Comparison of ENCODE assay signal across 15 cellular contexts in the genomic region with DNA sequence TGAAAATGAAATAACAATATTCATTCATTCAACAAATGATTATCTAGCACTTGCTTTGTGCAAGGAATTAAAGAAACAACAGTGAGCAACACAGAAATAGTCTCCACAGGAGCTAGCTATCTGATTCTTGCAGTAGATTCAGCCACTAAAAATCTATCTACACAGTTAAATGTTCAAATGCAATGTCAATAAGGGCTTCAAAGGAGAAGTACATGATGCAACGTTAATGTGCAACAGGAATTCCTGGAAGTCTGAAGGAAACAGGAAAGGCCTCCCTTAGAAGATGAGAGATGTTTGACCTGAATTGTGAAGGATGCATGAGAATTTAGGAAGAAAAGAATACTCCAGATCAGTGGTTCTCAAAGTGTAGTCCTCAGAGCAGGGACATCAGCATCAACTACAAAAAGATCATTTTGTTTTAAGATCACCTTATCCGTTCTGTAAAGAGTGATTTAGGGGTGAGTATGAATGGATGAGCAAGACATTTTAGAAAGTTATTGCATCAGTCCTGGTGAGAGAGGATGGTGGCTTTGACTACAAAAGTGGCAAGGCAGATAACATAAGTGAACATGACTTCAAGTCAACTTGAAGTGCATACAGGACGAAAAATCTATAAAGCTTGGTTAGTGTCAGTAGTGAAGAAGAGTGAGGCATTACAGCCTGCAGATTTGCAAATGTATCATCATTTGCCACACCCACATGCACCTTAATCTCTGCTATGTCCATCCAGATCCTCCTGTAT.
DNase-seq lines count a peak whose midpoint lies in the region; ATAC-seq and TF ChIP-seq lines count a peak whose summit lies in the region.
"Had no signal": no experiment of that assay in that cellular context is flagged by ENCODE, and none has a peak within 500 bp of the region (broad histone marks: within the 10 kb centered on the region; RNA-seq: fewer than 3 reads in every experiment).

No MANE protein-coding gene starts in this region.

- H3K27me3 Mint-ChIP-seq in activated CD8-positive, alpha-beta memory T cell treated with anti-CD3 and anti-CD28 coated beads, Interleukin-2, amount 10 ng/mL, durations not matched to agents 7 days and 5 days = no peaks in the 10 kb centered on the region
- no peaks in the 10 kb centered on the region for H3K27me3 Mint-ChIP-seq in T-cell

- WGBS in esophagus squamous epithelium, 2 donors = 56 to 62% methylated on average over 3 of the region's 3 CpGs

- H3K9me3 Mint-ChIP-seq in activated CD8-positive, alpha-beta memory T cell treated with anti-CD3 and anti-CD28 coated beads, Interleukin-2, amount 10 ng/mL, durations not matched to agents 7 days and 5 days (ENCODE audit: low read depth) = no peaks in the 10 kb centered on the region
- no peaks in the 10 kb centered on the region for H3K9me3 Mint-ChIP-seq in T-cell

- intact Hi-C loops in esophagus squamous epithelium (cut with DNase I) = no loop called here

- H3K4me1 ChIP-seq in esophagus squamous epithelium (peaks cover 4 to 58% (median 28%) of the 10 kb centered on the region in 3 donors), subcutaneous abdominal adipose tissue (ENCODE audit: control insufficient read depth in 5 of 5, insufficient read depth in 5 of 5, low read length in 5 of 5) (peaks cover 10 to 74% (median 37%) of the 10 kb centered on the region in 5 donors)

- peak overlapping the region; percentile 81 for H3K27ac Mint-ChIP-seq in activated CD8-positive, alpha-beta memory T cell treated with anti-CD3 and anti-CD28 coated beads, Interleukin-2, amount 10 ng/mL, durations not matched to agents 7 days and 5 days
- peak overlapping the region; percentile 92 to 96 for H3K27ac Mint-ChIP-seq in T-cell

- CTCF ChIA-PET in activated CD8-positive, alpha-beta memory T cell treated with anti-CD3 and anti-CD28 coated beads, Interleukin-2, amount 10 ng/mL, durations not matched to agents 7 days and 5 days (lab: Charles Lee) = interaction anchor here (0.9 to 2.7 kb wide), 8 partner anchors 8 to 168 kb away, joined by 3 to 14 read pairs (median 6); no protein-coding TSS in a partner anchor
- CTCF ChIA-PET in T-cell (lab: Charles Lee) = interaction anchor here (0.5 to 5.4 kb wide), 8 partner anchors 11 to 173 kb away, joined by 3 to 30 read pairs (median 3); no protein-coding TSS in a partner anchor

- H3K4me1 Mint-ChIP-seq in activated CD8-positive, alpha-beta memory T cell treated with anti-CD3 and anti-CD28 coated beads, Interleukin-2, amount 10 ng/mL, durations not matched to agents 7 days and 5 days = peaks cover 93% of the 10 kb centered on the region
- H3K4me1 Mint-ChIP-seq in T-cell = peaks cover 97 to 100% (median 97%) of the 10 kb centered on the region in 3 donors

- H3K27me3 ChIP-seq in esophagus squamous epithelium (no peaks in the 10 kb centered on the region), subcutaneous abdominal adipose tissue (ENCODE audit: control insufficient read depth in 5 of 5, insufficient read depth in 4 of 5, low read length in 5 of 5) (no peaks in the 10 kb centered on the region)
- H3K27me3 ChIP-seq: colonic mucosa, right lobe of liver had no signal

- TF ChIP-seq POLR2A in esophagus squamous epithelium (IDR thresholded peaks at IDR 0.05) = no peak

- no peak for TF ChIP-seq CTCF in esophagus squamous epithelium (IDR thresholded peaks at IDR 0.05)

- H3K27ac ChIP-seq in esophagus squamous epithelium = peak overlapping the region in 3 of 4 donors; percentile 39 to 48 (median 40)
- H3K27ac ChIP-seq in subcutaneous abdominal adipose tissue (ENCODE audit: low read depth, low read length) = peak overlapping the region; percentile 75
- H3K27ac ChIP-seq: right lobe of liver had no signal

- H3K4me3 ChIP-seq in esophagus squamous epithelium (no peak overlapping the region), subcutaneous abdominal adipose tissue (ENCODE audit: low read depth in 1 of 5, low read length in 5 of 5) (no peak overlapping the region)
- H3K4me3 ChIP-seq: colonic mucosa, right lobe of liver had no signal

- DNase-seq in activated CD8-positive, alpha-beta memory T cell treated with anti-CD3 and anti-CD28 coated beads, Interleukin-2, amount 10 ng/mL, durations not matched to agents 7 days and 5 days = no peak
- no peak for DNase-seq in activated CD8-positive, alpha-beta memory T cell treated with anti-CD3 and anti-CD28 coated beads, Interleukin-2, amount 50 U/mL, for 4 hours
- no peak for DNase-seq in T-cell
- DNase-seq in esophagus squamous epithelium (lab: John Stamatoyannopoulos, UW) = no peak
- no peak for DNase-seq in SW480 (ENCODE audit: low spot score)
- no peak for DNase-seq in SKM-1 treated with dmso at 0.1 percent for 144 hours (lab: John Stamatoyannopoulos, UW; ENCODE audit: unreplicated experiment)
- DNase-seq: colonic mucosa, foreskin fibroblast, NCI-H2107, right lobe of liver, RPMI8226, trophoblast cell had no signal

- H3K36me3 Mint-ChIP-seq in activated CD8-positive, alpha-beta memory T cell treated with anti-CD3 and anti-CD28 coated beads, Interleukin-2, amount 10 ng/mL, durations not matched to agents 7 days and 5 days = peaks cover 81% of the 10 kb centered on the region
- peaks cover 77% of the 10 kb centered on the region for H3K36me3 Mint-ChIP-seq in T-cell

- POLR2A ChIA-PET in T-cell (lab: Charles Lee) = interaction anchor here (0.6 to 1.7 kb wide), 9 partner anchors 9 to 168 kb away, joined by 3 to 15 read pairs (median 4); no protein-coding TSS in a partner anchor

- peak overlapping the region in 1 of 5 donors; percentile 16 for H3K9ac ChIP-seq in subcutaneous abdominal adipose tissue (ENCODE audit: low read length in 5 of 5)

- H3K36me3 ChIP-seq in esophagus squamous epithelium (peaks cover 0 to 32% (median 0%) of the 10 kb centered on the region in 3 donors), subcutaneous abdominal adipose tissue (ENCODE audit: control insufficient read depth in 5 of 5, insufficient read depth in 5 of 5, low read length in 5 of 5) (peaks cover 0 to 35% (median 31%) of the 10 kb centered on the region in 5 donors)
- H3K36me3 ChIP-seq: colonic mucosa, right lobe of liver had no signal

- H3K4me3 Mint-ChIP-seq in activated CD8-positive, alpha-beta memory T cell treated with anti-CD3 and anti-CD28 coated beads, Interleukin-2, amount 10 ng/mL, durations not matched to agents 7 days and 5 days = peak overlapping the region; percentile 45
- H3K4me3 Mint-ChIP-seq in T-cell = peak overlapping the region; percentile 64 to 99 (median 70)

- H3K9me3 ChIP-seq in esophagus squamous epithelium = no peaks in the 10 kb centered on the region
- no peaks in the 10 kb centered on the region for H3K9me3 ChIP-seq in subcutaneous abdominal adipose tissue (ENCODE audit: control insufficient read depth in 5 of 5, low read length in 5 of 5)
- H3K9me3 ChIP-seq: colonic mucosa, right lobe of liver had no signal

- ATAC-seq in activated CD8-positive, alpha-beta memory T cell treated with anti-CD3 and anti-CD28 coated beads, Interleukin-2, amount 10 ng/mL, durations not matched to agents 7 days and 5 days = no peak
- peak in 1 of 4 experiments; percentile 22 for ATAC-seq in T-cell (replicated peaks in 1 of 4)
- no peak for ATAC-seq in GM21423 (IDR thresholded peaks at IDR 0.05; ENCODE audit: unreplicated experiment)
- ATAC-seq: HCT116 had no signal
